Comparison of ENCODE assay signal across 12 cellular contexts in genomic region chr3:114121996-114122709, GRCh38. TPM values are rescaled to one million over a fixed set of nuclear protein-coding genes. Genes with fewer than 3 reads are reported as not detected.
DNase-seq lines count a peak whose midpoint lies in the region; ATAC-seq and TF ChIP-seq lines count a peak whose summit lies in the region.
"Had no signal": no experiment of that assay in that cellular context is flagged by ENCODE, and none has a peak within 500 bp of the region (broad histone marks: within the 10 kb centered on the region; RNA-seq: fewer than 3 reads in every experiment).

No MANE protein-coding gene starts in this region.

- H3K27me3 ChIP-seq in AG04450 (ENCODE audit: control insufficient read depth, insufficient read depth, low read length) (no peaks in the 10 kb centered on the region), lung (ENCODE audit: control insufficient read depth, insufficient read depth) (no peaks in the 10 kb centered on the region), H9 (ENCODE audit: insufficient read depth, low read length) (no peaks in the 10 kb centered on the region)

- WGBS in lung, 2 donors, result 53 to 72% methylated on average over 4 of the region's 4 CpGs
- WGBS in H9 (ENCODE audit: extremely low coverage, insufficient read length, low lambda C conversion rate), result no CpG with 5 or more reads among the region's 4 CpGs

- H3K36me3 ChIP-seq in lung (ENCODE audit: control insufficient read depth in 2 of 2, insufficient read depth in 2 of 2, low read length in 2 of 2), result no peaks in the 10 kb centered on the region

- H3K27me3 Mint-ChIP-seq in H9 (ENCODE audit: low read depth), result no peaks in the 10 kb centered on the region; the same call in 1 of the 2 replicates
- H3K27me3 Mint-ChIP-seq: CD4-positive, alpha-beta T cell had no signal

- H2BK120ac ChIP-seq in H9 (ENCODE audit: low read depth, low read length, poor library complexity, severe bottlenecking), result no peak overlapping the region

- no peak overlapping the region for H3K4me3 ChIP-seq in AG04450 (ENCODE audit: low read depth, low read length)
- H3K4me3 ChIP-seq in lung, result no peak overlapping the region

- H3K27ac Mint-ChIP-seq in H9, result no peak overlapping the region
- H3K27ac Mint-ChIP-seq: CD4-positive, alpha-beta T cell had no signal

- CTCF ChIA-PET in AG04450 (lab: Charles Lee), result interaction anchor here (0.7 kb wide), 1 partner anchor 70 kb away, joined by 3 read pairs; no protein-coding TSS in a partner anchor

- peak; percentile 15 for DNase-seq in AG04450 (ENCODE audit: low read depth, low spot score)
- peak; percentile 84 for DNase-seq in NCI-H1436 (lab: John Stamatoyannopoulos, UW)
- peak; percentile 95 for DNase-seq in dermis blood vessel endothelial cell
- DNase-seq in lung (ENCODE audit: low spot score), result peak; percentile 35
- no peak for DNase-seq in activated naive CD4-positive, alpha-beta T cell treated with anti-CD3 and anti-CD28 coated beads, Interleukin-2, amount 50 U/mL, for 16 hours
- DNase-seq in H9, result no peak
- DNase-seq in activated naive CD4-positive, alpha-beta T cell (lab: John Stamatoyannopoulos, UW), result no peak
- DNase-seq in activated T-cell treated with anti-CD3 and anti-CD28 coated beads, Interleukin-2, amount 50 U/mL, for 48 hours, result no peak
- DNase-seq: amniotic stem cell; CD4-positive, alpha-beta T cell; stimulated activated CD4-positive, alpha-beta T cell treated with anti-CD3 and anti-CD28 coated beads, Interleukin-2, amount 100 ng/mL, for 48 hours had no signal

- H3K79me1 ChIP-seq in H9 (ENCODE audit: insufficient read depth, low read depth, low read length, poor library complexity, severe bottlenecking), result no peaks in the 10 kb centered on the region

- no peak overlapping the region for H2BK20ac ChIP-seq in H9 (ENCODE audit: low read depth, low read length, poor library complexity, severe bottlenecking)

- H4K91ac ChIP-seq in H9 (ENCODE audit: insufficient read length, low read depth, low read length), result no peak overlapping the region

- no peaks in the 10 kb centered on the region for H3K36me3 Mint-ChIP-seq in H9 (ENCODE audit: insufficient read depth in 1 of 3, low read depth in 3 of 3)

- H2BK12ac ChIP-seq in H9 (ENCODE audit: insufficient read length, low read depth, low read length), result no peak overlapping the region

- H3K27ac ChIP-seq in AG04450 (ENCODE audit: low read depth, low read length) (no peak overlapping the region), lung (ENCODE audit: low read depth in 1 of 2, low read length in 1 of 2) (peak overlapping the region; percentile 54 to 80), H9 (ENCODE audit: insufficient read length, low read depth, low read length) (no peak overlapping the region)

- H4K20me1 ChIP-seq in H9 (ENCODE audit: control insufficient read depth, insufficient read depth, insufficient read length), result no peaks in the 10 kb centered on the region

- H3K23ac ChIP-seq in H9 (ENCODE audit: insufficient read length, low read depth, low read length), result no peak overlapping the region

- no peak overlapping the region for H3T11ph ChIP-seq in H9 (ENCODE audit: low read length)

- no peaks in the 10 kb centered on the region for H3K79me2 ChIP-seq in H9 (ENCODE audit: insufficient read depth, low read length)

- no peak overlapping the region for H3K14ac ChIP-seq in H9 (ENCODE audit: insufficient read depth, low read length)

- POLR2A ChIA-PET in AG04450 (lab: Yijun Ruan, JAX), result interaction anchor here (0.9 kb wide), 1 partner anchor 13 kb away, joined by 3 read pairs; no protein-coding TSS in a partner anchor

- no peak overlapping the region for H3K56ac ChIP-seq in H9 (ENCODE audit: insufficient read length, low read depth, low read length)

- H3K9me3 ChIP-seq in AG04450 (ENCODE audit: control insufficient read depth, insufficient read depth, low read length) (no peaks in the 10 kb centered on the region), lung (ENCODE audit: control insufficient read depth in 2 of 2, insufficient read depth in 1 of 2, low read length in 1 of 2) (no peaks in the 10 kb centered on the region), H9 (ENCODE audit: control insufficient read depth, low read depth, low read length) (no peaks in the 10 kb centered on the region)

- H2BK15ac ChIP-seq in H9 (ENCODE audit: low read depth, low read length), result no peak overlapping the region

- H3K9ac ChIP-seq in H9 (ENCODE audit: extremely low read depth, insufficient read length, low read length), result no peak overlapping the region

- H2AFZ ChIP-seq in H9 (ENCODE audit: low read length), result no peak overlapping the region

- no peaks in the 10 kb centered on the region for H3K23me2 ChIP-seq in H9 (ENCODE audit: insufficient read length, low read depth, low read length, poor library complexity, severe bottlenecking)

- peaks cover 10 to 12% of the 10 kb centered on the region in 2 experiments for H3K4me1 Mint-ChIP-seq in H9

- no peak for TF ChIP-seq CTCF in AG04450 (IDR thresholded peaks at IDR 0.05; ENCODE audit: low read depth, low read length)
- no peak for TF ChIP-seq CTCF in lung (IDR thresholded peaks at IDR 0.05; ENCODE audit: control extremely low read depth, extremely low read depth)
- no peak for TF ChIP-seq CTCF in H9 (conservative IDR thresholded peaks at IDR 0.05)

- H3K9me3 Mint-ChIP-seq in H9, result no peaks in the 10 kb centered on the region
- H3K9me3 Mint-ChIP-seq: CD4-positive, alpha-beta T cell had no signal

- H3K18ac ChIP-seq in H9 (ENCODE audit: insufficient read length, low read depth, low read length), result no peak overlapping the region

- H3K4me1 ChIP-seq in lung (ENCODE audit: control insufficient read depth in 2 of 2, insufficient read depth in 2 of 2, low read length in 2 of 2), result peaks cover 0 to 3% of the 10 kb centered on the region in 2 donors
- no peaks in the 10 kb centered on the region for H3K4me1 ChIP-seq in H9 (ENCODE audit: insufficient read depth, low read length)

- no peak overlapping the region for H4K8ac ChIP-seq in H9 (replicated peaks; ENCODE audit: insufficient read length, low read depth, low read length)

- H3K4ac ChIP-seq in H9 (ENCODE audit: low read depth, low read length), result no peak overlapping the region

- no peak overlapping the region for H3K4me2 ChIP-seq in H9 (ENCODE audit: insufficient read depth, insufficient read length, low read length)

- no peak overlapping the region for H4K5ac ChIP-seq in H9 (ENCODE audit: insufficient read length, low read depth, low read length)

- H3K4me3 Mint-ChIP-seq in H9, result no peak overlapping the region
- H3K4me3 Mint-ChIP-seq: CD4-positive, alpha-beta T cell had no signal

- ATAC-seq in lung (ENCODE audit: insufficient read depth, low FRiP score), result peak; percentile 81

- H2AK5ac ChIP-seq in H9 (ENCODE audit: insufficient read length, low read length), result no peak overlapping the region

- no peak overlapping the region for H2BK5ac ChIP-seq in H9 (ENCODE audit: insufficient read length, low read length)

RNA-seq across cellular contexts. Expression of gene DRD3, which starts 56.7 kb away (rescaled TPM):
- polyA plus RNA-seq in AG04450 (2011; rRNA removed) (not detected in 2 replicates), lung (not detected)
- polyA minus RNA-seq in AG04450 (2011; rRNA and poly(A)+ RNA removed), result not detected in 2 replicates
- total RNA-seq in dermis blood vessel endothelial cell (not detected in 2 replicates), lung (not detected), H9 (2021) (0.22 TPM in 1 of 2 replicates, not detected in the other)
- total RNA-seq: CD4-positive, alpha-beta T cell; kidney epithelial cell had no signal

Comparison
In these comparisons a context has a peak if more than half of its experiments do, and no peak if none do; other contexts are left out.
1. DNase-seq: peak in AG04450 (single experiment), NCI-H1436 (single experiment), dermis blood vessel endothelial cell (single experiment) and lung (single experiment); none in activated naive CD4-positive, alpha-beta T cell treated with anti-CD3 and anti-CD28 coated beads, Interleukin-2, amount 50 U/mL, for 16 hours (single experiment), H9 (single experiment), activated naive CD4-positive, alpha-beta T cell (0 of 4) and activated T-cell treated with anti-CD3 and anti-CD28 coated beads, Interleukin-2, amount 50 U/mL, for 48 hours (0 of 2).
2. H3K27ac ChIP-seq: peak in lung (2 of 2); none in AG04450 (single experiment) and H9 (single experiment).